8 cellular contexts compared by ENCODE assay signal in the genomic region with DNA sequence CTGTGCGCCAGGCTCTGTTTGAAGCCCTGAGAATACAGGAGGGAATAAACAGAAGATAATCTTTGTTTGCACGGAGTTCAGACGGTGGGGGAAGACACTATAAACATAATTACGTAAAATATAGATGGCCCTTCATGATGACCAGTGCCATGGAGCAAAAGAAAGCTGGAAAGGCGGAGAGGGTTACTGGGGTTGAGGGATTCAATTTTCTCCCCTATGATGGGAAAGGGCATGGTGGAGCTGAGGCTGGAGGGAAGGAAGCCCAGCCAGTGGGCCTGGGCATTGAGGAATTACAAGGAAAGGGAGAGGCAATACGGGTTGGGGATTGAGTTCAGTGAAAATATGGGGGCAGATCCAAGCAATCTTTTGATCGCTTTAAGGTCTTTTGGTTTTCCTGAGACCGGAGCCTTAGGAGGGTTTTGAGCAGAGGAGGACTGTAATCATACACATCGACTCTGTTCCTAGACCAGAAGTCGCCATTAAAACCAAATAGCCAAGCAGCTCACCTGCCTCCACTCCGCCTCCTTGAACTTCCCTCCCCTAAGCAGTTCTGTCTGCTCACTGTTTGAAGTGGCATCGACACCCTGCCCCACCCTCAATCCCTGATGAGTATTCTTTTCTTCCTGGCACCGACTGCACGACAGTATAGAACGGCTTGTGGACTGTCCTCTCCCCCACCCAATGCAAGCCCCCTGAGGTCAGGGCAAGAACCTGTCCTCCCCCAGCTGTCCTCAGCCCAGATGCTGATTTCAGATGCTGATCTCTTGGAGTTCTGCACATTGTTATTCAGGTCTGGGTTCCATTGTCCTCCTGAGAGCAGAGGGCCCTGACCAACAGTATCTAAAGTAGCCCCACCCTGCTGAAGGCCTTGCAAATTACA. TPM values are rescaled to one million over a fixed set of nuclear protein-coding genes. Genes with fewer than 3 reads are reported as not detected.
DNase-seq lines count a peak whose midpoint lies in the region; ATAC-seq and TF ChIP-seq lines count a peak whose summit lies in the region.

No MANE protein-coding gene starts in this region.

- H3K36me3 Mint-ChIP-seq in activated CD8-positive, alpha-beta memory T cell treated with anti-CD3 and anti-CD28 coated beads, Interleukin-2, amount 10 ng/mL, durations not matched to agents 7 days and 5 days, result peaks cover 11% of the 10 kb centered on the region
- H3K36me3 Mint-ChIP-seq in activated CD8-positive, alpha-beta T cell treated with anti-CD3 and anti-CD28 coated beads, Interleukin-2, amount 10 ng/mL, durations not matched to agents 7 days and 5 days (ENCODE audit: low read depth), result peaks cover 24% of the 10 kb centered on the region

- no peaks in the 10 kb centered on the region for H3K9me3 ChIP-seq in thoracic aorta

- no peak for DNase-seq in activated CD8-positive, alpha-beta memory T cell treated with anti-CD3 and anti-CD28 coated beads, Interleukin-2, amount 10 ng/mL, durations not matched to agents 7 days and 5 days
- no peak for DNase-seq in activated CD8-positive, alpha-beta memory T cell treated with anti-CD3 and anti-CD28 coated beads, Interleukin-2, amount 50 U/mL, for 4 hours
- DNase-seq in activated CD8-positive, alpha-beta T cell treated with anti-CD3 and anti-CD28 coated beads, Interleukin-2, amount 10 ng/mL, durations not matched to agents 7 days and 5 days, result no peak
- DNase-seq in islet precursor cell (peak; percentile 41), thoracic aorta (ENCODE audit: low spot score) (no peak), DMS53 treated with DMSO at 0.1 percent for 48 hours (lab: John Stamatoyannopoulos, UW; ENCODE audit: unreplicated experiment) (no peak)
- no peak for DNase-seq in effector CD8-positive, alpha-beta T cell (lab: John Stamatoyannopoulos, UW)

- peaks cover 49% of the 10 kb centered on the region for H3K4me1 Mint-ChIP-seq in activated CD8-positive, alpha-beta memory T cell treated with anti-CD3 and anti-CD28 coated beads, Interleukin-2, amount 10 ng/mL, durations not matched to agents 7 days and 5 days
- peaks cover 53% of the 10 kb centered on the region for H3K4me1 Mint-ChIP-seq in activated CD8-positive, alpha-beta T cell treated with anti-CD3 and anti-CD28 coated beads, Interleukin-2, amount 10 ng/mL, durations not matched to agents 7 days and 5 days (ENCODE audit: low read depth)

- peaks cover 5% of the 10 kb centered on the region for H3K36me3 ChIP-seq in thoracic aorta

- no peaks in the 10 kb centered on the region for H3K27me3 Mint-ChIP-seq in activated CD8-positive, alpha-beta memory T cell treated with anti-CD3 and anti-CD28 coated beads, Interleukin-2, amount 10 ng/mL, durations not matched to agents 7 days and 5 days
- no peaks in the 10 kb centered on the region for H3K27me3 Mint-ChIP-seq in activated CD8-positive, alpha-beta T cell treated with anti-CD3 and anti-CD28 coated beads, Interleukin-2, amount 10 ng/mL, durations not matched to agents 7 days and 5 days (ENCODE audit: low read depth)

- peaks cover 16 to 33% of the 10 kb centered on the region in 2 donors for H3K4me1 ChIP-seq in thoracic aorta (ENCODE audit: control insufficient read depth in 1 of 2, low read depth in 2 of 2)

- CTCF ChIA-PET in activated CD8-positive, alpha-beta memory T cell treated with anti-CD3 and anti-CD28 coated beads, Interleukin-2, amount 10 ng/mL, durations not matched to agents 7 days and 5 days (lab: Charles Lee), result interaction anchor here (0.9 to 2.4 kb wide), 2 partner anchors 11 to 15 kb away, joined by 4 to 9 read pairs; a partner anchor contains a TSS
- CTCF ChIA-PET in activated CD8-positive, alpha-beta T cell treated with anti-CD3 and anti-CD28 coated beads, Interleukin-2, amount 10 ng/mL, durations not matched to agents 7 days and 5 days (lab: Charles Lee), result interaction anchor here (0.9 kb wide), 1 partner anchor 15 kb away, joined by 3 read pairs; no protein-coding TSS in a partner anchor

- peak overlapping the region; percentile 82 for H3K4me3 Mint-ChIP-seq in activated CD8-positive, alpha-beta memory T cell treated with anti-CD3 and anti-CD28 coated beads, Interleukin-2, amount 10 ng/mL, durations not matched to agents 7 days and 5 days
- H3K4me3 Mint-ChIP-seq in activated CD8-positive, alpha-beta T cell treated with anti-CD3 and anti-CD28 coated beads, Interleukin-2, amount 10 ng/mL, durations not matched to agents 7 days and 5 days, result peak overlapping the region; percentile 85

- peak overlapping the region; percentile 71 for H3K4me3 ChIP-seq in thoracic aorta

- H3K27me3 ChIP-seq in thoracic aorta (replicated peaks; ENCODE audit: insufficient read depth), result no peaks in the 10 kb centered on the region

- no peak for TF ChIP-seq CTCF in thoracic aorta (IDR thresholded peaks at IDR 0.05)

- no peak overlapping the region for H3K27ac ChIP-seq in thoracic aorta

- no peak for ATAC-seq in activated CD8-positive, alpha-beta memory T cell treated with anti-CD3 and anti-CD28 coated beads, Interleukin-2, amount 10 ng/mL, durations not matched to agents 7 days and 5 days
- ATAC-seq in activated CD8-positive, alpha-beta T cell treated with anti-CD3 and anti-CD28 coated beads, Interleukin-2, amount 10 ng/mL, durations not matched to agents 7 days and 5 days, result no peak
- ATAC-seq in thoracic aorta (ENCODE audit: insufficient number of reproducible peaks, low FRiP score, low read depth) (no peak), GM18517 (IDR thresholded peaks at IDR 0.05; ENCODE audit: unreplicated experiment) (no peak)

- no peaks in the 10 kb centered on the region for H3K9me3 Mint-ChIP-seq in activated CD8-positive, alpha-beta memory T cell treated with anti-CD3 and anti-CD28 coated beads, Interleukin-2, amount 10 ng/mL, durations not matched to agents 7 days and 5 days (ENCODE audit: low read depth)
- H3K9me3 Mint-ChIP-seq in activated CD8-positive, alpha-beta T cell treated with anti-CD3 and anti-CD28 coated beads, Interleukin-2, amount 10 ng/mL, durations not matched to agents 7 days and 5 days (ENCODE audit: insufficient read depth), result no peaks in the 10 kb centered on the region

- POLR2A ChIA-PET in activated CD8-positive, alpha-beta T cell treated with anti-CD3 and anti-CD28 coated beads, Interleukin-2, amount 10 ng/mL, durations not matched to agents 7 days and 5 days (lab: Charles Lee), result interaction anchor here (0.6 to 1.3 kb wide), 2 partner anchors 10 to 16 kb away, joined by 3 to 5 read pairs; a partner anchor contains a TSS

- H3K27ac Mint-ChIP-seq in activated CD8-positive, alpha-beta memory T cell treated with anti-CD3 and anti-CD28 coated beads, Interleukin-2, amount 10 ng/mL, durations not matched to agents 7 days and 5 days, result peak overlapping the region; percentile 88
- peak overlapping the region; percentile 78 for H3K27ac Mint-ChIP-seq in activated CD8-positive, alpha-beta T cell treated with anti-CD3 and anti-CD28 coated beads, Interleukin-2, amount 10 ng/mL, durations not matched to agents 7 days and 5 days

RNA-seq across cellular contexts. Expression of a gene that starts 0.8 kb away (rescaled TPM):
- 1 to 10 TPM; 5.3 to 9.5 TPM for total RNA-seq in activated CD8-positive, alpha-beta memory T cell treated with anti-CD3 and anti-CD28 coated beads, Interleukin-2, amount 10 ng/mL, durations not matched to agents 7 days and 5 days
- 1 to 10 TPM; 6.2 to 6.3 TPM for total RNA-seq in activated CD8-positive, alpha-beta T cell treated with anti-CD3 and anti-CD28 coated beads, Interleukin-2, amount 10 ng/mL, durations not matched to agents 7 days and 5 days
- total RNA-seq in thoracic aorta, result 1 to 10 TPM; 1.5 to 1.8 TPM

RNA-seq across cellular contexts. Expression of a gene that starts 2.0 kb away (rescaled TPM):
- total RNA-seq in activated CD8-positive, alpha-beta memory T cell treated with anti-CD3 and anti-CD28 coated beads, Interleukin-2, amount 10 ng/mL, durations not matched to agents 7 days and 5 days, result 10 to 100 TPM; 26.2 to 34.4 TPM
- total RNA-seq in activated CD8-positive, alpha-beta T cell treated with anti-CD3 and anti-CD28 coated beads, Interleukin-2, amount 10 ng/mL, durations not matched to agents 7 days and 5 days, result 10 to 100 TPM; 30.2 to 31.7 TPM
- 10 to 100 TPM; 11.2 to 16.0 TPM for total RNA-seq in thoracic aorta

RNA-seq across cellular contexts. Expression of a gene that starts 15.9 kb away (rescaled TPM):
- 10 to 100 TPM; 18.7 to 30.0 TPM for total RNA-seq in activated CD8-positive, alpha-beta memory T cell treated with anti-CD3 and anti-CD28 coated beads, Interleukin-2, amount 10 ng/mL, durations not matched to agents 7 days and 5 days
- total RNA-seq in activated CD8-positive, alpha-beta T cell treated with anti-CD3 and anti-CD28 coated beads, Interleukin-2, amount 10 ng/mL, durations not matched to agents 7 days and 5 days, result 10 to 100 TPM; 28.3 to 29.2 TPM
- total RNA-seq in thoracic aorta, result 10 to 100 TPM; 19.6 to 22.6 TPM

RNA-seq across cellular contexts. Expression of a gene that starts 38.2 kb away (rescaled TPM):
- 100 to 1,000 TPM; 114 to 121 TPM for total RNA-seq in activated CD8-positive, alpha-beta memory T cell treated with anti-CD3 and anti-CD28 coated beads, Interleukin-2, amount 10 ng/mL, durations not matched to agents 7 days and 5 days
- 10 to 100 TPM; 82.5 to 94.5 TPM for total RNA-seq in activated CD8-positive, alpha-beta T cell treated with anti-CD3 and anti-CD28 coated beads, Interleukin-2, amount 10 ng/mL, durations not matched to agents 7 days and 5 days
- 100 to 1,000 TPM; 119 to 300 TPM for total RNA-seq in thoracic aorta
